Comparison of ENCODE assay signal across 1 cellular context in the genomic region with DNA sequence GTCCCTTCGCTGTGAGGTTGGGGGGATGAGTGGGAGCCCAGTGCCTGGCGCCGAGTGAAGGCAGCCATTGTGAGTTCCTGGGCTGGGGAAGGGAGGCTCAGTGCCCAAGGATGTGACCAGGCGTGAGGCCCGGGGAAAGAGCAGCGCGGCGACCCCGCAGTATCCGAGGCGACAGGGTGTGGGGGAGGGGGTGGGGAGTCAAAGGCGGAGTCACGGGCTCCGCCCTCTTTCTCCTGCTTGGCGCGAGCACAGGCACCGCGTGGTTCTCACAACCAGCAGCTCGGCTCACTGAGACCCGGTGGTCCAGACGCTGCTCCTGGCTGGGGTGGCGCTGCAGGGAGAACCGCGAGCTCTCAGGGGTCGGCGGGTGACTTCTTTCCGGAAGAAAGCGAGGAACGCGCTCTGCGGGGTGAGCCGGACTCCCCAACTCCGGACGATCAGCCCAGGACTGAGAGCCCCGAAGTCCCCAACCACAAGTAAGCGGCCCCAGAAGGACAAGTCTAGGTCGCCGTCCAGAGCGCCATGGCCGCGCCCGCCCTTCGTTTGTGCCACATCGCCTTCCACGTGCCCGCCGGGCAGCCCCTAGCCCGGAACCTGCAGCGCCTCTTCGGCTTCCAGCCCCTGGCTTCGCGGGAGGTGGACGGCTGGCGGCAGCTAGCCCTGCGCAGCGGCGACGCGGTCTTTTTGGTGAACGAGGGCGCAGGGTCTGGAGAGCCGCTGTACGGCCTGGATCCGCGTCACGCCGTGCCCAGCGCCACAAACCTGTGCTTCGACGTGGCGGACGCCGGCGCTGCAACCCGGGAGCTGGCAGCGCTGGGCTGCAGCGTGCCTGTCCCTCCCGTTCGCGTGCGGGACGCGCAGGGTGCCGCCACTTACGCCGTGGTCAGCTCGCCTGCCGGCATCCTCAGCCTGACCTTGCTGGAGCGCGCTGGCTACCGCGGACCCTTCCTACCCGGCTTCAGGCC.
TF ChIP-seq lines count a peak whose summit lies in the region.

A gene (plus strand): TSS at position 269 of the 965 bp plus-strand sequence. CDS start 254 bp downstream, at position 523.

TF ChIP-seq in SK-N-SH treated with all-trans-retinoic acid at 6 μM for 48 hours, 23 proteins besides CTCF, POLR2A, EP300 and RAD21 (continued from another document):
- TF ChIP-seq ARNTL (CRISPR knock-in tag; IDR thresholded peaks at IDR 0.05; ENCODE audit: borderline replicate concordance, low read depth), result no peak
- TF ChIP-seq BACH2 (CRISPR knock-in tag; IDR thresholded peaks at IDR 0.05; ENCODE audit: borderline replicate concordance), result no peak
- no peak for TF ChIP-seq RARB (CRISPR knock-in tag; IDR thresholded peaks at IDR 0.05)
- TF ChIP-seq ZNF70 (CRISPR knock-in tag; IDR thresholded peaks at IDR 0.05), result no peak
- TF ChIP-seq ISL1 (CRISPR knock-in tag; IDR thresholded peaks at IDR 0.05), result no peak
